In genomic region chr7:116679495-116679894, GRCh38 we compare ENCODE assay signal across 10 cellular contexts. TPM values are rescaled to one million over a fixed set of nuclear protein-coding genes. Genes with fewer than 3 reads are reported as not detected.
DNase-seq lines count a peak whose midpoint lies in the region; ATAC-seq and TF ChIP-seq lines count a peak whose summit lies in the region.
"Had no signal": no experiment of that assay in that cellular context is flagged by ENCODE, and none has a peak within 500 bp of the region (broad histone marks: within the 10 kb centered on the region; RNA-seq: fewer than 3 reads in every experiment).

No MANE protein-coding gene starts in this region.

- no peak for TF ChIP-seq POLR2A in lower leg skin (IDR thresholded peaks at IDR 0.05)

- H3K27ac Mint-ChIP-seq in activated T-helper 17 cell treated with anti-CD3 and anti-CD28 coated beads, Interleukin-2, amount 50 U/mL, for 72 hours, result no peak overlapping the region
- H3K27ac Mint-ChIP-seq: activated naive CD8-positive, alpha-beta T cell treated with anti-CD3 and anti-CD28 coated beads, Interleukin-2, amount 10 ng/mL, durations not matched to agents 7 days and 5 days had no signal

- 38 to 44% methylated on average over 4 of the region's 4 CpGs for WGBS in lower leg skin, 2 donors

- H3K4me3 Mint-ChIP-seq in activated T-helper 17 cell treated with anti-CD3 and anti-CD28 coated beads, Interleukin-2, amount 50 U/mL, for 72 hours, result no peak overlapping the region
- H3K4me3 Mint-ChIP-seq: activated naive CD8-positive, alpha-beta T cell treated with anti-CD3 and anti-CD28 coated beads, Interleukin-2, amount 10 ng/mL, durations not matched to agents 7 days and 5 days; CD14-positive monocyte had no signal

- peaks cover 3% of the 10 kb centered on the region for H3K9me3 Mint-ChIP-seq in activated T-helper 17 cell treated with anti-CD3 and anti-CD28 coated beads, Interleukin-2, amount 50 U/mL, for 72 hours
- H3K9me3 Mint-ChIP-seq: activated naive CD8-positive, alpha-beta T cell treated with anti-CD3 and anti-CD28 coated beads, Interleukin-2, amount 10 ng/mL, durations not matched to agents 7 days and 5 days had no signal

- peak; percentile 66 for DNase-seq in Daoy (ENCODE audit: low read depth)
- no peak for DNase-seq in OCI-M1 (lab: John Stamatoyannopoulos, UW)
- DNase-seq in lower leg skin (ENCODE audit: low spot score in 2 of 2), result no peak
- DNase-seq in KG1 (lab: John Stamatoyannopoulos, UW), result no peak
- DNase-seq in NCI-H1436 (lab: John Stamatoyannopoulos, UW), result no peak
- DNase-seq: activated naive CD8-positive, alpha-beta T cell treated with anti-CD3 and anti-CD28 coated beads, Interleukin-2, amount 10 ng/mL, durations not matched to agents 7 days and 5 days had no signal

- no peak for TF ChIP-seq CTCF in lower leg skin (IDR thresholded peaks at IDR 0.05)

- H3K27me3 Mint-ChIP-seq in activated T-helper 17 cell treated with anti-CD3 and anti-CD28 coated beads, Interleukin-2, amount 50 U/mL, for 72 hours, result peaks cover 40% of the 10 kb centered on the region

- no peaks in the 10 kb centered on the region for H3K36me3 Mint-ChIP-seq in activated T-helper 17 cell treated with anti-CD3 and anti-CD28 coated beads, Interleukin-2, amount 50 U/mL, for 72 hours (ENCODE audit: low read depth)
- H3K36me3 Mint-ChIP-seq: activated naive CD8-positive, alpha-beta T cell treated with anti-CD3 and anti-CD28 coated beads, Interleukin-2, amount 10 ng/mL, durations not matched to agents 7 days and 5 days; CD14-positive monocyte had no signal

- ATAC-seq in GM19043 (IDR thresholded peaks at IDR 0.05; ENCODE audit: low read depth, unreplicated experiment), result peak; percentile 43
- peak; percentile 48 for ATAC-seq in HG03095 (IDR thresholded peaks at IDR 0.05; ENCODE audit: unreplicated experiment)
- peak; percentile 87 for ATAC-seq in activated T-helper 17 cell treated with anti-CD3 and anti-CD28 coated beads, Interleukin-2, amount 50 U/mL, for 72 hours (replicated peaks)

- no peaks in the 10 kb centered on the region for H3K4me1 Mint-ChIP-seq in activated T-helper 17 cell treated with anti-CD3 and anti-CD28 coated beads, Interleukin-2, amount 50 U/mL, for 72 hours
- H3K4me1 Mint-ChIP-seq: activated naive CD8-positive, alpha-beta T cell treated with anti-CD3 and anti-CD28 coated beads, Interleukin-2, amount 10 ng/mL, durations not matched to agents 7 days and 5 days had no signal

- no peak overlapping the region for H3K4me3 ChIP-seq in lower leg skin (ENCODE audit: low read depth, poor library complexity, severe bottlenecking)

- intact Hi-C loops in lower leg skin (cut with DNase I; ENCODE audit: low total_unique reads), result no loop called here

RNA-seq across cellular contexts. Expression of gene MET, which starts 7.5 kb away (rescaled TPM):
- 191 and 209 TPM in 2 replicates for total RNA-seq in Daoy (2014; rRNA removed; shearing (Covaris generic))
- total RNA-seq in activated T-helper 17 cell treated with anti-CD3 and anti-CD28 coated beads, Interleukin-2, amount 50 U/mL, for 72 hours, result 1 to 10 TPM in 1 of 2 donors, under 1 TPM in 1; 0.08 to 1.6 TPM
- total RNA-seq in lower leg skin, result 10 to 100 TPM; 15.8 to 28.2 (median 24.5) TPM
- total RNA-seq: activated naive CD8-positive, alpha-beta T cell treated with anti-CD3 and anti-CD28 coated beads, Interleukin-2, amount 10 ng/mL, durations not matched to agents 7 days and 5 days had no signal

Comparison
In these comparisons a context has a peak if more than half of its experiments do, and no peak if none do; other contexts are left out.
1. RNA of gene MET, which starts 7.5 kb away (total RNA-seq): 191 to 209 TPM in Daoy and 15.8 to 28.2 TPM in lower leg skin; 0.08 to 1.6 TPM in activated T-helper 17 cell treated with anti-CD3 and anti-CD28 coated beads, Interleukin-2, amount 50 U/mL, for 72 hours; every median in the first group is over 4 times any median in the second.
2. Peak in every context shown above with its lines, with median percentiles within 50 percentile points of each other: ATAC-seq.